11 cellular contexts compared by ENCODE assay signal in the genomic region with DNA sequence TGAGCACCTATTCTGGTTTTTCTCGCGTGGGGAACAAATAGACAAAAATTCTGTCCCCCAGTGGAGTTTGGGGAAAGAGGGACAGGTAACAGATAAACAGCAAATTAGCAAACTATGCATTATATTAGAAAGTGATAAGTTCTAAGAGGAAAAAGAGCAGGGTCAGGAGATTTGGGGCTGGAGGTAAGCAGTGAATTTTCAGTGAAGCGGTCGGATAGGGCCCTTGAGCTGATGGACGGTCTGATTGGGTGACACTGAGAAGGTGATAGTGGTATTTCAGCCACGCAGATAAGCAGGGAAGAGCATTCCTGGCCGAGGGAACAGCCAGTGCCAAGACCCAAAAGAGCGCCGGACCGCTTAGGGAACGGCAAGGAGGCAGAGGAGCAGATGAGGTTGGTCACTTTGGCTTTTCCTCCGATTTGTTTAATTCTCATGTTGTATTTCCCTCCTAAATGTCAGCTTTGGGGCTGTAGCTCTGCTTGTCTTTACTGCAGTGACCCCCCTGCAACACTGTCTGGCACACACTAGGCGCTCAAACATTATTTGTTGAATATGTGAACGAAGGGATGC. TPM values are rescaled to one million over a fixed set of nuclear protein-coding genes. Genes with fewer than 3 reads are reported as not detected.
DNase-seq lines count a peak whose midpoint lies in the region; ATAC-seq, FAIRE-seq and TF ChIP-seq lines count a peak whose summit lies in the region.
"Had no signal": no experiment of that assay in that cellular context is flagged by ENCODE, and none has a peak within 500 bp of the region (broad histone marks: within the 10 kb centered on the region; RNA-seq: fewer than 3 reads in every experiment).

No MANE protein-coding gene starts in this region.

- TF ChIP-seq RAD21 in H1 (IDR thresholded peaks at IDR 0.05 in 1 of 2, conservative IDR thresholded peaks at IDR 0.05 in 1 of 2; ENCODE audit: low read depth in 2 of 2, low read length in 2 of 2): no peak

- peaks cover 21% of the 10 kb centered on the region for H3K4me1 ChIP-seq in left ventricle myocardium inferior
- peaks cover 2 to 5% (median 4%) of the 10 kb centered on the region in 4 experiments; a peak in 6 of 7 replicates for H3K4me1 ChIP-seq in H1 (replicated peaks in 1 of 4; ENCODE audit: control insufficient read depth in 3 of 4, insufficient read depth in 4 of 4, low read length in 3 of 4)
- peaks cover 9 to 27% of the 10 kb centered on the region in 2 donors for H3K4me1 ChIP-seq in mucosa of rectum (ENCODE audit: control insufficient read depth in 2 of 2, insufficient read depth in 2 of 2, low read length in 2 of 2)

- no peak overlapping the region; the same call in 1 of the 2 replicates for H4K8ac ChIP-seq in H1 (ENCODE audit: extremely low read depth, insufficient read depth, low read length)

- H3K9ac ChIP-seq in H1 (replicated peaks in 1 of 4; ENCODE audit: extremely low read depth in 1 of 4, low read depth in 3 of 4, low read length in 3 of 4) (no peak overlapping the region; a peak in 1 of 7 replicates), mucosa of rectum (ENCODE audit: low read depth in 1 of 2, low read length in 2 of 2) (peak overlapping the region in 1 of 2 donors; percentile 9)

- H3K4me2 ChIP-seq in H1 (ENCODE audit: insufficient read depth in 1 of 2, low read depth in 2 of 2, low read length in 2 of 2): peak overlapping the region; percentile 69 to 73

- no peak overlapping the region for H4K91ac ChIP-seq in H1 (replicated peaks; ENCODE audit: insufficient read length, low read length)

- no peak overlapping the region for H3K56ac ChIP-seq in H1 (replicated peaks; ENCODE audit: insufficient read length, low read depth, low read length)

- TF ChIP-seq CTCF in left ventricle myocardium inferior (IDR thresholded peaks at IDR 0.05; ENCODE audit: borderline replicate concordance) (no peak), H1 (IDR thresholded peaks at IDR 0.05; ENCODE audit: control extremely low read depth in 1 of 3, insufficient read depth in 1 of 3, low read depth in 1 of 3, low read length in 3 of 3) (no peak)

- intact Hi-C loops in left ventricle myocardium inferior (cut with micrococcal nuclease): no loop called here
- intact Hi-C loops in left ventricle myocardium superior (cut with micrococcal nuclease): no loop called here

- H3K36me3 ChIP-seq in left ventricle myocardium inferior (no peaks in the 10 kb centered on the region), H1 (ENCODE audit: control insufficient read depth in 2 of 4, insufficient read depth in 4 of 4, low read length in 3 of 4) (no peaks in the 10 kb centered on the region), mucosa of rectum (ENCODE audit: control insufficient read depth in 2 of 2, insufficient read depth in 2 of 2, low read length in 2 of 2) (peaks cover 0 to 3% of the 10 kb centered on the region in 2 donors)

- peaks cover 64% of the 10 kb centered on the region for H3K27me3 ChIP-seq in left ventricle myocardium inferior (ENCODE audit: low read depth)
- H3K27me3 ChIP-seq in H1 (replicated peaks in 1 of 4; ENCODE audit: control insufficient read depth in 3 of 4, extremely low read depth in 1 of 4, insufficient read depth in 3 of 4, low read length in 3 of 4): peaks cover 25 to 47% (median 37%) of the 10 kb centered on the region in 4 experiments
- H3K27me3 ChIP-seq in mucosa of rectum (ENCODE audit: control insufficient read depth in 2 of 2, insufficient read depth in 2 of 2, low read length in 2 of 2): peaks cover 0 to 18% of the 10 kb centered on the region in 2 donors

- POLR2A ChIA-PET in H1 (lab: Charles Lee; ENCODE audit: partially characterized antibody): interaction anchor here (0.8 to 1.3 kb wide), 2 partner anchors 18 to 58 kb away, joined by 3 to 4 read pairs; no protein-coding TSS in a partner anchor

- H4K5ac ChIP-seq in H1 (ENCODE audit: insufficient read length, low read depth, low read length): no peak overlapping the region

- FAIRE-seq in H1 (lab: Jason Lieb, UNC): no peak
- FAIRE-seq in urothelium cell line (lab: Jason Lieb, UNC): no peak

- H3K27ac ChIP-seq in left ventricle myocardium inferior (replicated peaks): no peak overlapping the region
- no peak overlapping the region for H3K27ac ChIP-seq in H1 (ENCODE audit: low read depth, low read length)
- H3K27ac ChIP-seq in mucosa of rectum (ENCODE audit: low read depth in 2 of 2, low read length in 2 of 2): peak overlapping the region in 1 of 2 donors; percentile 28

- H3K9me3 ChIP-seq in left ventricle myocardium inferior (replicated peaks): no peaks in the 10 kb centered on the region
- H3K9me3 ChIP-seq in H1 (ENCODE audit: insufficient read depth in 2 of 2, low read depth in 1 of 2, low read length in 1 of 2): no peaks in the 10 kb centered on the region
- H3K9me3 ChIP-seq in mucosa of rectum (ENCODE audit: control insufficient read depth in 2 of 2, low read length in 2 of 2): no peaks in the 10 kb centered on the region

- H3K4me3 ChIP-seq in left ventricle myocardium inferior (peak overlapping the region; percentile 66), H1 (ENCODE audit: extremely low read depth in 1 of 4, insufficient read depth in 2 of 4, low read depth in 3 of 4, low read length in 4 of 4) (peak overlapping the region; percentile 19 to 61 (median 46)), mucosa of rectum (ENCODE audit: low read length in 2 of 2) (peak overlapping the region; percentile 54 to 60)

- ATAC-seq in left ventricle myocardium superior: no peak

- CTCF ChIA-PET in H1 (lab: Charles Lee; ENCODE audit: partially characterized antibody): interaction anchor here (1.6 kb wide), 1 partner anchor 8 kb away, joined by 3 read pairs; no protein-coding TSS in a partner anchor

- WGBS in H1 (ENCODE audit: extremely low coverage in 1 of 2, insufficient coverage in 1 of 2, insufficient read length in 1 of 2, insufficient replicate concordance in 2 of 2, low coverage in 1 of 2, low lambda C conversion rate in 2 of 2, missing lambda C conversion rate in 1 of 2), 2 experiments: 38% methylated on average over 14 of the region's 14 CpGs; no CpG with 5 or more reads in 1 of the 2 experiments

- H3K23me2 ChIP-seq in H1 (ENCODE audit: low read depth, low read length): peaks cover 10% of the 10 kb centered on the region; the same call in 1 of the 2 replicates

- no peaks in the 10 kb centered on the region; the same call in 1 of the 2 replicates for H3K79me1 ChIP-seq in H1 (ENCODE audit: low read depth, low read length)

- no peak overlapping the region for H2BK20ac ChIP-seq in H1 (ENCODE audit: low read length)

- no peak overlapping the region for H2AK5ac ChIP-seq in H1 (ENCODE audit: low read depth, low read length)

- peaks cover 0 to 2% of the 10 kb centered on the region in 2 experiments for H4K20me1 ChIP-seq in H1 (replicated peaks in 1 of 2; ENCODE audit: control insufficient read depth in 1 of 2, insufficient read depth in 2 of 2, low read length in 2 of 2)

- no peak overlapping the region for H3K23ac ChIP-seq in H1 (ENCODE audit: insufficient read length)

- no peak for TF ChIP-seq EP300 in H1 (IDR thresholded peaks at IDR 0.05; ENCODE audit: borderline replicate concordance in 1 of 2, low read depth in 2 of 2, low read length in 2 of 2)

- H3K18ac ChIP-seq in H1 (ENCODE audit: extremely low read depth, low read length): no peak overlapping the region

- H3K79me2 ChIP-seq in H1 (ENCODE audit: control insufficient read depth in 1 of 2, insufficient read depth in 2 of 2, low read length in 2 of 2): no peaks in the 10 kb centered on the region

- peak overlapping the region; percentile 74; the same call in 1 of the 2 replicates for H2BK15ac ChIP-seq in H1 (ENCODE audit: low read length)

- H2AFZ ChIP-seq in H1 (ENCODE audit: low read length): peak overlapping the region; percentile 78

- peak overlapping the region; percentile 38; the same call in 1 of the 2 replicates for H2BK5ac ChIP-seq in H1 (ENCODE audit: low read depth, low read length)

- TF ChIP-seq POLR2A in H1 (IDR thresholded peaks at IDR 0.05; ENCODE audit: control extremely low read depth in 1 of 2, low read depth in 2 of 2, low read length in 2 of 2): no peak

- no peak overlapping the region for H2BK120ac ChIP-seq in H1 (replicated peaks; ENCODE audit: low read depth, low read length)

- H3K14ac ChIP-seq in H1 (ENCODE audit: insufficient read length): no peak overlapping the region

- H3K4ac ChIP-seq in H1 (replicated peaks; ENCODE audit: insufficient read length, low read depth, low read length): no peak overlapping the region

- DNase-seq in left ventricle myocardium inferior (no peak), left ventricle myocardium superior (no peak), H1 (ENCODE audit: low read depth in 1 of 2, low spot score in 2 of 2) (no peak), urothelium cell line (ENCODE audit: low spot score) (peak; percentile 13), DMS153 treated with DMSO at 0.1 percent for 48 hours (lab: John Stamatoyannopoulos, UW; ENCODE audit: unreplicated experiment) (no peak), UCSD-AML1 (lab: John Stamatoyannopoulos, UW; ENCODE audit: unreplicated experiment) (no peak), iPS-NIHi7 (ENCODE audit: extremely low spot score) (no peak)
- DNase-seq: activated effector memory CD4-positive, alpha-beta T cell treated with anti-CD3 and anti-CD28 coated beads, Interleukin-2, amount 50 U/mL, for 16 hours; CD8-positive, alpha-beta memory T cell; SHP77 treated with DMSO at 0.1 percent for 48 hours had no signal

- H2BK12ac ChIP-seq in H1 (ENCODE audit: low read depth, low read length): 0 out of 2 replicates have a peak overlapping the region, but pooled peaks have one; percentile 32

TF ChIP-seq in H1, 55 proteins besides CTCF, POLR2A, EP300 and RAD21 (continues in another document):
- TF ChIP-seq RNF2 (IDR thresholded peaks at IDR 0.05; ENCODE audit: borderline replicate concordance, low read depth, low read length, missing control alignments, poor library complexity, severe bottlenecking): peak; percentile 67
- TF ChIP-seq EZH2 (IDR thresholded peaks at IDR 0.05; ENCODE audit: low read depth, low read length, severe bottlenecking): peak; percentile 53
- no peak for TF ChIP-seq MAX (IDR thresholded peaks at IDR 0.05)

RNA-seq across cellular contexts. Expression of gene PTPN3, which starts 1.0 kb away (rescaled TPM):
- total RNA-seq in left ventricle myocardium inferior: 27.4 TPM
- total RNA-seq in left ventricle myocardium superior: 48.5 TPM
- total RNA-seq in H1 (2021; fragmentation: NEBNext Ultra II Directional; extraction: Animal tissue kit (Norgen Biotek cat#: 25700)): 3.7 TPM in 2 replicates
- 2.0 and 2.9 TPM in 2 replicates for polyA plus RNA-seq in H1 (2011; rRNA removed)
- 2.7 TPM for polyA plus RNA-seq in H1 (2011; cell fraction: cytosol; rRNA removed)
- 3.7 TPM for polyA plus RNA-seq in H1 (2011; cell fraction: nucleus; rRNA removed)
- polyA plus RNA-seq in H1 (2012, experiment 1 of 2): 2.3 to 3.2 TPM (median 2.7 TPM) in 4 replicates
- 0.28 TPM for polyA plus RNA-seq in H1 (2012, experiment 2 of 2)
- 1.9 TPM for polyA plus RNA-seq in H1 (2013, experiment 1 of 2)
- polyA plus RNA-seq in H1 (2013, experiment 2 of 2): 1.8 TPM
- 4.6 and 5.2 TPM in 2 replicates for polyA minus RNA-seq in H1 (2011; rRNA and poly(A)+ RNA removed)
- 1.3 TPM for polyA minus RNA-seq in H1 (2011; cell fraction: cytosol; rRNA and poly(A)+ RNA removed)
- 5.7 TPM for polyA minus RNA-seq in H1 (2011; cell fraction: nucleus; rRNA and poly(A)+ RNA removed)
- polyA plus RNA-seq: CD8-positive, alpha-beta memory T cell had no signal
